25 cellular contexts compared by ENCODE assay signal in the genomic region with DNA sequence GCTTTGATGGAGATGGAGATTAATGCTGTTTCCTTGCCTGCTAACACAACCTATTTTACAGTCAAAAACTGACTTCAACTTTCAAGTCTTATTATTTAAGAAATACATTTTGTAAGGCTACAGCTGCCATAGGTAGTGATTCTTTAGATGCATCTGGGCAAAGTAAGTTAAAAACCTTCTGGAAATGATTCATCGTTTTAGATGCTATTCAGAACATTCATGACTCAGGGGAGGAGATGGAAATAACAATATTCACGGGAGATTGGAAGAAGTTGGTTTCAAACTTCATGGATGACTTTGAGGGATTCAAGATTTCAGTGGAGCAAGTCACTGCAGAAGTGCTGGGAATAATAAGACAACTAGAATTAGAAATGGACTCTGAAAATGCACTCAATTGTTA.
"Had no signal": no experiment of that assay in that cellular context is flagged by ENCODE, and none has a peak within 500 bp of the region (broad histone marks: within the 10 kb centered on the region; RNA-seq: fewer than 3 reads in every experiment).

No MANE protein-coding gene starts in this region.

- H3K4me1 ChIP-seq: heart right ventricle, lower lobe of right lung, vagina had no signal

- H3K27ac Mint-ChIP-seq: activated naive CD8-positive, alpha-beta T cell; activated T-cell treated with anti-CD3 and anti-CD28 coated beads, Interleukin-2, amount 50 U/mL, for 24 hours; activated T-helper 17 cell treated with anti-CD3 and anti-CD28 coated beads, Interleukin-2, amount 50 U/mL, for 72 hours; dendritic cell treated with granulocyte-macrophage colony-stimulating factor and Interleukin-4, amounts not matched to agents 40 ng/mL and 50 ng/mL, for 4 days; naive B cell; type B pancreatic cell had no signal

- H3K4me1 Mint-ChIP-seq: activated T-helper 17 cell treated with anti-CD3 and anti-CD28 coated beads, Interleukin-2, amount 50 U/mL, for 72 hours; naive B cell had no signal

- H3K4me3 Mint-ChIP-seq: activated naive CD8-positive, alpha-beta T cell; activated T-cell treated with anti-CD3 and anti-CD28 coated beads, Interleukin-2, amount 50 U/mL, for 24 hours; activated T-helper 17 cell treated with anti-CD3 and anti-CD28 coated beads, Interleukin-2, amount 50 U/mL, for 72 hours; dendritic cell treated with granulocyte-macrophage colony-stimulating factor and Interleukin-4, amounts not matched to agents 40 ng/mL and 50 ng/mL, for 4 days; naive B cell; type B pancreatic cell had no signal

- H3K27me3 ChIP-seq: sigmoid colon, vagina had no signal

- ATAC-seq: activated T-helper 17 cell treated with anti-CD3 and anti-CD28 coated beads, Interleukin-2, amount 50 U/mL, for 72 hours; esophagus mucosa; heart right ventricle; lower lobe of right lung had no signal

- H3K27me3 Mint-ChIP-seq: activated naive CD8-positive, alpha-beta T cell; activated T-cell treated with anti-CD3 and anti-CD28 coated beads, Interleukin-2, amount 50 U/mL, for 24 hours; dendritic cell treated with granulocyte-macrophage colony-stimulating factor and Interleukin-4, amounts not matched to agents 40 ng/mL and 50 ng/mL, for 4 days had no signal

- H3K9me3 ChIP-seq: lower lobe of right lung, sigmoid colon, thoracic aorta, vagina had no signal

- FAIRE-seq: keratinocyte, TTC549 had no signal

- H3K36me3 Mint-ChIP-seq: activated naive CD8-positive, alpha-beta T cell; naive B cell; type B pancreatic cell had no signal

- H3K4me3 ChIP-seq: heart right ventricle, lower lobe of right lung, sigmoid colon, thoracic aorta, vagina had no signal

- H3K27ac ChIP-seq: heart right ventricle, lower lobe of right lung, sigmoid colon, thoracic aorta, vagina, WERI-Rb-1 had no signal

- H3K36me3 ChIP-seq: heart right ventricle, lower lobe of right lung, sigmoid colon, thoracic aorta, vagina, WERI-Rb-1 had no signal

- H3K9me3 Mint-ChIP-seq: activated T-cell treated with anti-CD3 and anti-CD28 coated beads, Interleukin-2, amount 50 U/mL, for 24 hours; activated T-helper 17 cell treated with anti-CD3 and anti-CD28 coated beads, Interleukin-2, amount 50 U/mL, for 72 hours; dendritic cell treated with granulocyte-macrophage colony-stimulating factor and Interleukin-4, amounts not matched to agents 40 ng/mL and 50 ng/mL, for 4 days had no signal

- DNase-seq: activated CD4-positive, alpha-beta T cell treated with anti-CD3 and anti-CD28 coated beads, Interleukin-2, amount 50 U/mL, for 1 hour; activated CD4-positive, CD25-positive, alpha-beta regulatory T cell treated with anti-CD3 and anti-CD28 coated beads, Interleukin-2, amount 50 U/mL, for 72 hours; activated CD8-positive, alpha-beta memory T cell treated with anti-CD3 and anti-CD28 coated beads for 24 hours; activated CD8-positive, alpha-beta memory T cell treated with anti-CD3 and anti-CD28 coated beads, Interleukin-2, amount 50 U/mL, for 4 hours; activated naive CD4-positive, alpha-beta T cell; activated T-cell treated with anti-CD3 and anti-CD28 coated beads, Interleukin-2, amount 50 U/mL, for 24 hours; effector CD8-positive, alpha-beta T cell; heart right ventricle; lower lobe of right lung; naive B cell; posterior cingulate gyrus; sigmoid colon; stimulated activated CD4-positive, alpha-beta T cell treated with anti-CD3 and anti-CD28 coated beads, Interleukin-2, amount 100 ng/mL, for 48 hours; stimulated activated naive CD4-positive, alpha-beta T cell; T-helper 1 cell; WERI-Rb-1 had no signal
